Comparison of ENCODE assay signal across 12 cellular contexts in the genomic region with DNA sequence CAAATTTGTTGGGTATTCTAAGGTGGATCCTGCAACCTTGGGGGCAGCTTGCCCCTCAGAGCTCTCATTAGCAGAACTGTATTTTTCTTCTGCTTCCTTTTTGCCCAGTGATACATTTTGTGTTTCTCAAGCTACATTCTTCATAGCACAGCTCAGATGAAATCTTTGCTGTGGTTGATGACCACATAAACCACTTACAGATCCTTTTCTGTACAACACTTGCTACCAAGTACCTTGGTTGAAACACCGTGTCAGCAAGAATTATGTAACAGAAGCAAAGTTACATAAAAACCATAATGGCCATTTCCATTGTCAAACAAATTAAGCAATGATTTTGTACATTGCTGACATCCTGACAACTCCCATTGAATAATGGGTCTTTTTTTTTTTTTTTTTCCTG. TPM values are rescaled to one million over a fixed set of nuclear protein-coding genes. Genes with fewer than 3 reads are reported as not detected.
DNase-seq lines count a peak whose midpoint lies in the region; ATAC-seq, FAIRE-seq and TF ChIP-seq lines count a peak whose summit lies in the region.
"Had no signal": no experiment of that assay in that cellular context is flagged by ENCODE, and none has a peak within 500 bp of the region (broad histone marks: within the 10 kb centered on the region; RNA-seq: fewer than 3 reads in every experiment).

No MANE protein-coding gene starts in this region.

- no peaks in the 10 kb centered on the region for H3K9me3 ChIP-seq in K562 (replicated peaks; ENCODE audit: control insufficient read depth, insufficient read depth, low read depth, low read length)

- in situ Hi-C loops in K562 (cut with MboI), result no loop called here

- H2AFZ ChIP-seq in K562 (ENCODE audit: low read depth, low read length), result no peak overlapping the region
- H2AFZ ChIP-seq: neural progenitor cell had no signal

- H3K79me2 ChIP-seq in K562 (ENCODE audit: control insufficient read depth, insufficient read depth, low read length), result no peaks in the 10 kb centered on the region

- TF ChIP-seq EP300 in K562 (IDR thresholded peaks at IDR 0.05; ENCODE audit: low read length), result no peak

- H4K20me1 ChIP-seq in K562 (replicated peaks; ENCODE audit: control insufficient read depth, insufficient read depth, low read length), result no peaks in the 10 kb centered on the region

- ATAC-seq in GM19395 (IDR thresholded peaks at IDR 0.05; ENCODE audit: unreplicated experiment) (peak; percentile 86), K562 (no peak), GM21825 (IDR thresholded peaks at IDR 0.05; ENCODE audit: unreplicated experiment) (no peak)

- no peak overlapping the region for H3K27ac ChIP-seq in K562 (ENCODE audit: extremely low read depth, low read depth, low read length)
- H3K27ac ChIP-seq: neural progenitor cell had no signal

- WGBS in K562 (ENCODE audit: insufficient coverage, low coverage, missing lambda C conversion rate), result 0% methylated on average over 1 of the region's 1 CpG

- H3K9ac ChIP-seq in K562 (ENCODE audit: insufficient read depth in 1 of 2, low read depth in 2 of 2, low read length in 2 of 2), result no peak overlapping the region
- H3K9ac ChIP-seq: neural progenitor cell had no signal

- no peak for TF ChIP-seq POLR2A in K562 (conservative IDR thresholded peaks at IDR 0.05)

- no peak for TF ChIP-seq CTCF in K562 (IDR thresholded peaks at IDR 0.05 in 2 of 3, conservative IDR thresholded peaks at IDR 0.05 in 1 of 3; ENCODE audit: insufficient read depth in 2 of 3, low read depth in 1 of 3, low read length in 3 of 3)

- H3K4me3 ChIP-seq in K562, result no peak overlapping the region
- H3K4me3 ChIP-seq: neural progenitor cell had no signal

- no TSS peak for BruUV-seq in K562 (replicated peaks; lab: Mats Ljungman, UMichigan)

- TF ChIP-seq RAD21 in K562 (CRISPR knock-in tag; conservative IDR thresholded peaks at IDR 0.05 in 1 of 2, IDR thresholded peaks at IDR 0.05 in 1 of 2), result no peak

- no peaks in the 10 kb centered on the region for H3K9me1 ChIP-seq in K562 (ENCODE audit: control insufficient read depth, insufficient read depth, low read length)

- H3K4me2 ChIP-seq in K562 (ENCODE audit: insufficient read depth, low read length), result no peak overlapping the region
- H3K4me2 ChIP-seq: neural progenitor cell had no signal

- DNase-seq in AML-193 (lab: John Stamatoyannopoulos, UW), result peak; percentile 92 to 96
- DNase-seq in HS-5 (ENCODE audit: low read depth), result peak; percentile 16
- no peak for DNase-seq in K562 (ENCODE audit: extremely low read depth in 1 of 4, low spot score in 3 of 4)
- no peak for DNase-seq in activated CD4-positive, CD25-positive, alpha-beta regulatory T cell treated with anti-CD3 and anti-CD28 coated beads, Interleukin-2, amount 50 U/mL, for 72 hours
- DNase-seq in NCI-H748 (lab: John Stamatoyannopoulos, UW; ENCODE audit: unreplicated experiment), result no peak
- no peak for DNase-seq in stimulated activated CD4-positive, alpha-beta T cell treated with anti-CD3 and anti-CD28 coated beads, Interleukin-4, amount 100 ng/mL, for 24 hours
- DNase-seq: activated naive CD4-positive, alpha-beta T cell treated with anti-CD3 and anti-CD28 coated beads, Interleukin-2, amount 10 ng/mL, durations not matched to agents 7 days and 5 days; SW 1271 had no signal

- H3K36me3 ChIP-seq in K562 (ENCODE audit: control insufficient read depth, insufficient read depth, low read length), result no peaks in the 10 kb centered on the region
- H3K36me3 ChIP-seq: neural progenitor cell had no signal

- POLR2A ChIA-PET in K562 (lab: Yijun Ruan, JAX), result interaction anchor here (1.0 kb wide), 1 partner anchor 11 kb away, joined by 3 read pairs; no protein-coding TSS in a partner anchor

- H3K4me1 ChIP-seq in K562 (replicated peaks in 1 of 2; ENCODE audit: control insufficient read depth in 2 of 2, insufficient read depth in 2 of 2, low read length in 2 of 2), result no peaks in the 10 kb centered on the region
- H3K4me1 ChIP-seq: neural progenitor cell had no signal

- CTCF ChIA-PET in K562 (lab: Yijun Ruan, JAX; ENCODE audit: low intra/inter-chr PET ratio), result no interaction called here

- H3K27me3 ChIP-seq in K562 (ENCODE audit: control insufficient read depth in 2 of 2, insufficient read depth in 2 of 2, low read length in 2 of 2), result no peaks in the 10 kb centered on the region
- H3K27me3 ChIP-seq: neural progenitor cell had no signal

- intact Hi-C loops in K562 (cut with micrococcal nuclease), result no loop called here

- FAIRE-seq in K562 (lab: Jason Lieb, UNC), result no peak

TF ChIP-seq in K562, 482 proteins besides CTCF, POLR2A, EP300 and RAD21:
- TF ChIP-seq ZNF184 (CRISPR knock-in tag; IDR thresholded peaks at IDR 0.05), result no peak
- peak; percentile 30; the same call in 1 of the 2 replicates for TF ChIP-seq ZNF316 (IDR thresholded peaks at IDR 0.05)
- no peak for TF ChIP-seq BHLHE40 (IDR thresholded peaks at IDR 0.05; ENCODE audit: low read length)

RNA-seq across cellular contexts. Expression of a gene that starts 9.7 kb away (rescaled TPM):
- total RNA-seq in K562 (2011; cell fraction: chromatin; rRNA removed; ENCODE audit: low replicate concordance), result 35.2 and 42.5 TPM in 2 replicates
- total RNA-seq in K562 (2011; cell fraction: nucleolus; rRNA removed), result 27.8 and 32.9 TPM in 2 replicates
- 31.0 and 41.1 TPM in 2 replicates for total RNA-seq in K562 (2011; cell fraction: nucleoplasm; rRNA removed)
- total RNA-seq in K562 (2014; rRNA removed) (18.4 and 20.2 TPM in 2 replicates), K562 (2014; rRNA removed; fragmentation: Illumina TruSeq; extraction: Trizol) (23.4 and 24.6 TPM in 2 replicates), K562 (2015; rRNA removed; fragmentation: Illumina TruSeq; extraction: Trizol) (27.5 and 31.0 TPM in 2 replicates), K562 (2021) (15.9 and 16.4 TPM in 2 replicates)
- polyA plus RNA-seq in K562 (2011; rRNA removed) (27.0 and 37.0 TPM in 2 replicates), K562 (2014; fragmentation: Illumina TruSeq; extraction: Trizol) (19.6 and 26.3 TPM in 2 replicates), K562 (2014; fragmentation: Nextera tagmentation; extraction: Ambion mirVana) (1 to 10 TPM; 7.1 to 8.5 TPM), K562 (2014; rRNA removed) (20.6 and 23.3 TPM in 2 replicates)
- 13.8 and 17.6 TPM in 2 replicates for polyA plus RNA-seq in K562 (2011; cell fraction: cytosol; rRNA removed)
- polyA plus RNA-seq in K562 (2011; cell fraction: nucleus; rRNA removed), result 5.5 and 9.9 TPM in 2 replicates
- 17.3 and 18.3 TPM in 2 replicates for polyA plus RNA-seq in K562 (2012)
- polyA minus RNA-seq in K562 (2011; rRNA and poly(A)+ RNA removed), result 30.5 and 35.7 TPM in 2 replicates
- polyA minus RNA-seq in K562 (2011; cell fraction: cytosol; rRNA and poly(A)+ RNA removed), result 8.2 and 12.9 TPM in 2 replicates
- 5.8 and 16.7 TPM in 2 replicates for polyA minus RNA-seq in K562 (2011; cell fraction: nucleus; rRNA and poly(A)+ RNA removed)
- total RNA-seq: MCF 10A had no signal

Comparison
In these comparisons a context has a peak if more than half of its experiments do, and no peak if none do; other contexts are left out.
1. DNase-seq: peak in AML-193 (2 of 2) and HS-5 (single experiment); none in K562 (0 of 4), activated CD4-positive, CD25-positive, alpha-beta regulatory T cell treated with anti-CD3 and anti-CD28 coated beads, Interleukin-2, amount 50 U/mL, for 72 hours (single experiment), NCI-H748 (single experiment) and stimulated activated CD4-positive, alpha-beta T cell treated with anti-CD3 and anti-CD28 coated beads, Interleukin-4, amount 100 ng/mL, for 24 hours (single experiment).